ENCODE assay signal across 1 cellular context in the genomic region with DNA sequence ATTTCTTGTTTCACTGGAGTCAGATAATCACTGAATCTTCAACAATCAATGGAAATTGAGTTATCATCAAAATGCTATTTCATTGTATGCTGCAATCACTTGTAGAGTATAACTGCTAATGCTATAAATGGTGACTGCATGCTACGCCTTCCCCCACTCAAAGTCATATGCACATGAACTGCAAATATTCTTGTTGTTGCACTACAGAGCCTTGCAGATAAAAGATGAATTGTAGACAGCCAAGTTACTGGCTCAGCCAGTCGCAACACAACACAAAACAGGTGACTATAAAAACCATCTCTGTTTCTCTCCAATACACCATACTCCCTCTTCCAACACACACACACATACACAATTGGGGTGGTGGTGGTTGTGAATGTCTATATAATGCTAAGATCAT.
TF ChIP-seq lines count a peak whose summit lies in the region.

No MANE protein-coding gene starts in this region.

TF ChIP-seq in GM23338, 12 proteins besides CTCF, POLR2A, EP300 and RAD21 (continued from another document):
- TF ChIP-seq, protein P1, sequence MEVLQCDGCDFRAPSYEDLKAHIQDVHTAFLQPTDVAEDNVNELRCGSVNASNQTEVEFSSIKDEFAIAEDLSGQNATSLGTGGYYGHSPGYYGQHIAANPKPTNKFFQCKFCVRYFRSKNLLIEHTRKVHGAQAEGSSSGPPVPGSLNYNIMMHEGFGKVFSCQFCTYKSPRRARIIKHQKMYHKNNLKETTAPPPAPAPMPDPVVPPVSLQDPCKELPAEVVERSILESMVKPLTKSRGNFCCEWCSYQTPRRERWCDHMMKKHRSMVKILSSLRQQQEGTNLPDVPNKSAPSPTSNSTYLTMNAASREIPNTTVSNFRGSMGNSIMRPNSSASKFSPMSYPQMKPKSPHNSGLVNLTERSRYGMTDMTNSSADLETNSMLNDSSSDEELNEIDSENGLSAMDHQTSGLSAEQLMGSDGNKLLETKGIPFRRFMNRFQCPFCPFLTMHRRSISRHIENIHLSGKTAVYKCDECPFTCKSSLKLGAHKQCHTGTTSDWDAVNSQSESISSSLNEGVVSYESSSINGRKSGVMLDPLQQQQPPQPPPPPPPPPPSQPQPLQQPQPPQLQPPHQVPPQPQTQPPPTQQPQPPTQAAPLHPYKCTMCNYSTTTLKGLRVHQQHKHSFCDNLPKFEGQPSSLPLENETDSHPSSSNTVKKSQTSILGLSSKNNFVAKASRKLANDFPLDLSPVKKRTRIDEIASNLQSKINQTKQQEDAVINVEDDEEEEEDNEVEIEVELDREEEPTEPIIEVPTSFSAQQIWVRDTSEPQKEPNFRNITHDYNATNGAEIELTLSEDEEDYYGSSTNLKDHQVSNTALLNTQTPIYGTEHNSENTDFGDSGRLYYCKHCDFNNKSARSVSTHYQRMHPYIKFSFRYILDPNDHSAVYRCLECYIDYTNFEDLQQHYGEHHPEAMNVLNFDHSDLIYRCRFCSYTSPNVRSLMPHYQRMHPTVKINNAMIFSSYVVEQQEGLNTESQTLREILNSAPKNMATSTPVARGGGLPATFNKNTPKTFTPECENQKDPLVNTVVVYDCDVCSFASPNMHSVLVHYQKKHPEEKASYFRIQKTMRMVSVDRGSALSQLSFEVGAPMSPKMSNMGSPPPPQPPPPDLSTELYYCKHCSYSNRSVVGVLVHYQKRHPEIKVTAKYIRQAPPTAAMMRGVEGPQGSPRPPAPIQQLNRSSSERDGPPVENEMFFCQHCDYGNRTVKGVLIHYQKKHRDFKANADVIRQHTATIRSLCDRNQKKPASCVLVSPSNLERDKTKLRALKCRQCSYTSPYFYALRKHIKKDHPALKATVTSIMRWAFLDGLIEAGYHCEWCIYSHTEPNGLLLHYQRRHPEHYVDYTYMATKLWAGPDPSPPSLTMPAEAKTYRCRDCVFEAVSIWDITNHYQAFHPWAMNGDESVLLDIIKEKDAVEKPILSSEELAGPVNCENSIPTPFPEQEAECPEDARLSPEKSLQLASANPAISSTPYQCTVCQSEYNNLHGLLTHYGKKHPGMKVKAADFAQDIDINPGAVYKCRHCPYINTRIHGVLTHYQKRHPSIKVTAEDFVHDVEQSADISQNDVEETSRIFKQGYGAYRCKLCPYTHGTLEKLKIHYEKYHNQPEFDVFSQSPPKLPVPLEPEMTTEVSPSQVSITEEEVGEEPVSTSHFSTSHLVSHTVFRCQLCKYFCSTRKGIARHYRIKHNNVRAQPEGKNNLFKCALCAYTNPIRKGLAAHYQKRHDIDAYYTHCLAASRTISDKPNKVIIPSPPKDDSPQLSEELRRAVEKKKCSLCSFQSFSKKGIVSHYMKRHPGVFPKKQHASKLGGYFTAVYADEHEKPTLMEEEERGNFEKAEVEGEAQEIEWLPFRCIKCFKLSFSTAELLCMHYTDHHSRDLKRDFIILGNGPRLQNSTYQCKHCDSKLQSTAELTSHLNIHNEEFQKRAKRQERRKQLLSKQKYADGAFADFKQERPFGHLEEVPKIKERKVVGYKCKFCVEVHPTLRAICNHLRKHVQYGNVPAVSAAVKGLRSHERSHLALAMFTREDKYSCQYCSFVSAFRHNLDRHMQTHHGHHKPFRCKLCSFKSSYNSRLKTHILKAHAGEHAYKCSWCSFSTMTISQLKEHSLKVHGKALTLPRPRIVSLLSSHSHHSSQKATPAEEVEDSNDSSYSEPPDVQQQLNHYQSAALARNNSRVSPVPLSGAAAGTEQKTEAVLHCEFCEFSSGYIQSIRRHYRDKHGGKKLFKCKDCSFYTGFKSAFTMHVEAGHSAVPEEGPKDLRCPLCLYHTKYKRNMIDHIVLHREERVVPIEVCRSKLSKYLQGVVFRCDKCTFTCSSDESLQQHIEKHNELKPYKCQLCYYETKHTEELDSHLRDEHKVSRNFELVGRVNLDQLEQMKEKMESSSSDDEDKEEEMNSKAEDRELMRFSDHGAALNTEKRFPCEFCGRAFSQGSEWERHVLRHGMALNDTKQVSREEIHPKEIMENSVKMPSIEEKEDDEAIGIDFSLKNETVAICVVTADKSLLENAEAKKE (CRISPR knock-in tag; IDR thresholded peaks at IDR 0.05), result no peak
- TF ChIP-seq STAT1 (IDR thresholded peaks at IDR 0.05; ENCODE audit: unreplicated experiment) (no peak), POLR2AphosphoS5 (IDR thresholded peaks at IDR 0.05; ENCODE audit: low read depth) (no peak), EZH2phosphoT487 (IDR thresholded peaks at IDR 0.05; ENCODE audit: unreplicated experiment) (no peak), ZNF331 (CRISPR knock-in tag; IDR thresholded peaks at IDR 0.05; ENCODE audit: low read depth) (no peak)
- TF ChIP-seq, protein P2, sequence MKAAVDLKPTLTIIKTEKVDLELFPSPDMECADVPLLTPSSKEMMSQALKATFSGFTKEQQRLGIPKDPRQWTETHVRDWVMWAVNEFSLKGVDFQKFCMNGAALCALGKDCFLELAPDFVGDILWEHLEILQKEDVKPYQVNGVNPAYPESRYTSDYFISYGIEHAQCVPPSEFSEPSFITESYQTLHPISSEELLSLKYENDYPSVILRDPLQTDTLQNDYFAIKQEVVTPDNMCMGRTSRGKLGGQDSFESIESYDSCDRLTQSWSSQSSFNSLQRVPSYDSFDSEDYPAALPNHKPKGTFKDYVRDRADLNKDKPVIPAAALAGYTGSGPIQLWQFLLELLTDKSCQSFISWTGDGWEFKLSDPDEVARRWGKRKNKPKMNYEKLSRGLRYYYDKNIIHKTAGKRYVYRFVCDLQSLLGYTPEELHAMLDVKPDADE (IDR thresholded peaks at IDR 0.05), result no peak
